In genomic region chr5:131457193-131457592, GRCh38 we compare ENCODE assay signal across 20 cellular contexts.
DNase-seq lines count a peak whose midpoint lies in the region; ATAC-seq and TF ChIP-seq lines count a peak whose summit lies in the region.
"Had no signal": no experiment of that assay in that cellular context is flagged by ENCODE, and none has a peak within 500 bp of the region (broad histone marks: within the 10 kb centered on the region; RNA-seq: fewer than 3 reads in every experiment).

No MANE protein-coding gene starts in this region.

- peaks cover 18 to 56% (median 34%) of the 10 kb centered on the region in 4 donors for H3K4me1 Mint-ChIP-seq in CD4-positive, CD25-positive, alpha-beta regulatory T cell
- H3K4me1 Mint-ChIP-seq in neural crest cell: no peaks in the 10 kb centered on the region

- peaks cover 6% of the 10 kb centered on the region for H3K36me3 ChIP-seq in right atrium auricular region
- peaks cover 73% of the 10 kb centered on the region for H3K36me3 ChIP-seq in CD4-positive, CD25-positive, alpha-beta regulatory T cell (ENCODE audit: control insufficient read depth, insufficient read depth, low read length)
- peaks cover 0 to 81% (median 4%) of the 10 kb centered on the region in 9 donors for H3K36me3 ChIP-seq in heart right ventricle

- H3K27ac ChIP-seq in right atrium auricular region (no peak overlapping the region), heart right ventricle (peak overlapping the region in 1 of 10 donors; percentile 8)
- H3K27ac ChIP-seq in CD4-positive, CD25-positive, alpha-beta regulatory T cell (ENCODE audit: insufficient read depth, low read length, poor library complexity, severe bottlenecking): peak overlapping the region; percentile 9

- ATAC-seq in Right ventricle myocardium superior (ENCODE audit: poor library complexity): peak; percentile 57
- no peak for ATAC-seq in CD4-positive, CD25-positive, alpha-beta regulatory T cell (ENCODE audit: low read depth in 2 of 2)
- peak in 5 of 8 donors; percentile 44 to 80 (median 74) for ATAC-seq in heart right ventricle
- ATAC-seq in HG03442 (IDR thresholded peaks at IDR 0.05; ENCODE audit: unreplicated experiment): no peak
- ATAC-seq: HCT116, HepG2 had no signal

- no peaks in the 10 kb centered on the region for H3K27me3 ChIP-seq in right atrium auricular region
- H3K27me3 ChIP-seq in CD4-positive, CD25-positive, alpha-beta regulatory T cell (ENCODE audit: control insufficient read depth, insufficient read depth, low read length): no peaks in the 10 kb centered on the region
- H3K27me3 ChIP-seq in heart right ventricle: no peaks in the 10 kb centered on the region
- H3K27me3 ChIP-seq: BE2C had no signal

- peak overlapping the region in 1 of 3 donors; percentile 86 for H3K27ac Mint-ChIP-seq in CD4-positive, CD25-positive, alpha-beta regulatory T cell
- H3K27ac Mint-ChIP-seq in neural crest cell (ENCODE audit: unreplicated experiment): peak overlapping the region; percentile 77
- H3K27ac Mint-ChIP-seq: HFFc6 had no signal

- H3K36me3 Mint-ChIP-seq in CD4-positive, CD25-positive, alpha-beta regulatory T cell: peaks cover 68% of the 10 kb centered on the region
- H3K36me3 Mint-ChIP-seq in neural crest cell (ENCODE audit: low read depth): peaks cover 27% of the 10 kb centered on the region

- no peak overlapping the region for H3K4me3 Mint-ChIP-seq in CD4-positive, CD25-positive, alpha-beta regulatory T cell
- H3K4me3 Mint-ChIP-seq in neural crest cell: no peak overlapping the region
- H3K4me3 Mint-ChIP-seq: CD4-positive, alpha-beta memory T cell; HFFc6; IgD-negative memory B cell had no signal

- intact Hi-C loops in Right ventricle myocardium superior (cut with DNase I): no loop called here
- intact Hi-C loops in heart right ventricle (cut with DNase I): no loop called here

- no peaks in the 10 kb centered on the region for H3K27me3 Mint-ChIP-seq in CD4-positive, CD25-positive, alpha-beta regulatory T cell
- H3K27me3 Mint-ChIP-seq in neural crest cell (ENCODE audit: low read depth): no peaks in the 10 kb centered on the region
- H3K27me3 Mint-ChIP-seq: CD4-positive, alpha-beta memory T cell; IgD-negative memory B cell had no signal

- H3K4me1 ChIP-seq in right atrium auricular region (peaks cover 0 to 10% of the 10 kb centered on the region in 2 donors), heart right ventricle (peaks cover 0 to 34% (median 10%) of the 10 kb centered on the region in 9 donors)
- H3K4me1 ChIP-seq in CD4-positive, CD25-positive, alpha-beta regulatory T cell (ENCODE audit: control insufficient read depth, insufficient read depth, low read length, poor library complexity, severe bottlenecking): peaks cover 3% of the 10 kb centered on the region

- H3K9me3 Mint-ChIP-seq in CD4-positive, CD25-positive, alpha-beta regulatory T cell: peaks cover 0 to 7% (median 0%) of the 10 kb centered on the region in 7 donors
- no peaks in the 10 kb centered on the region for H3K9me3 Mint-ChIP-seq in neural crest cell
- H3K9me3 Mint-ChIP-seq: CD4-positive, alpha-beta memory T cell; HFFc6; IgD-negative memory B cell had no signal

- H3K9me3 ChIP-seq in right atrium auricular region (no peaks in the 10 kb centered on the region), heart right ventricle (no peaks in the 10 kb centered on the region)
- no peaks in the 10 kb centered on the region for H3K9me3 ChIP-seq in CD4-positive, CD25-positive, alpha-beta regulatory T cell (ENCODE audit: control insufficient read depth in 2 of 2, low read length in 2 of 2)
- H3K9me3 ChIP-seq: BE2C had no signal

- DNase-seq in Right ventricle myocardium superior: no peak
- DNase-seq in right atrium auricular region (ENCODE audit: low spot score): no peak
- no peak for DNase-seq in CD4-positive, CD25-positive, alpha-beta regulatory T cell
- DNase-seq in heart right ventricle: no peak
- DNase-seq in neural crest cell (ENCODE audit: low read depth, low spot score): no peak
- no peak for DNase-seq in inferior parietal cortex (ENCODE audit: extremely low spot score)
- DNase-seq: ACHN; BE2C; C1 segment of cervical spinal cord; CD4-positive, alpha-beta memory T cell; DMS153; DMS79; GDM1; GOT3; H7; HFFc6 had no signal

- 88 to 94% methylated on average over 1 of the region's 1 CpG for WGBS in heart right ventricle, 2 donors

- no peak for TF ChIP-seq CTCF in right atrium auricular region (IDR thresholded peaks at IDR 0.05)
- no peak for TF ChIP-seq CTCF in heart right ventricle (IDR thresholded peaks at IDR 0.05)
- no peak for TF ChIP-seq CTCF in neural crest cell (conservative IDR thresholded peaks at IDR 0.05)

- H3K4me3 ChIP-seq in right atrium auricular region (no peak overlapping the region), heart right ventricle (no peak overlapping the region)
- H3K4me3 ChIP-seq in CD4-positive, CD25-positive, alpha-beta regulatory T cell (ENCODE audit: low read depth, low read length): no peak overlapping the region

Comparison
In these comparisons a context has a peak if more than half of its experiments do, and no peak if none do; other contexts are left out.
1. ATAC-seq: peak in Right ventricle myocardium superior (single experiment) and heart right ventricle (5 of 8); none in CD4-positive, CD25-positive, alpha-beta regulatory T cell (0 of 2) and HG03442 (single experiment).